34 cellular contexts compared by ENCODE assay signal in genomic region chr4:3449047-3449573, GRCh38. TPM values are rescaled to one million over a fixed set of nuclear protein-coding genes. Genes with fewer than 3 reads are reported as not detected.
"Had no signal": no experiment of that assay in that cellular context is flagged by ENCODE, and none has a peak within 500 bp of the region (broad histone marks: within the 10 kb centered on the region; RNA-seq: fewer than 3 reads in every experiment).

No MANE protein-coding gene starts in this region.

- DNase-seq: activated CD4-positive, alpha-beta T cell treated with anti-CD3 and anti-CD28 coated beads for 48 hours; activated CD4-positive, alpha-beta T cell treated with anti-CD3 and anti-CD28 coated beads, Interleukin-2, amount 50 U/mL, for 48 hours; activated CD8-positive, alpha-beta memory T cell treated with anti-CD3 and anti-CD28 coated beads for 24 hours; activated effector memory CD4-positive, alpha-beta T cell treated with anti-CD3 and anti-CD28 coated beads, Interleukin-2, amount 50 U/mL, for 16 hours; activated naive CD4-positive, alpha-beta T cell treated with anti-CD3 and anti-CD28 coated beads for 36 hours; activated naive CD8-positive, alpha-beta T cell treated with anti-CD3 and anti-CD28 coated beads for 36 hours; activated T-cell treated with anti-CD3 and anti-CD28 coated beads, Interleukin-2, amount 50 U/mL, for 1 hour; adrenal gland; aorta; body of pancreas; cerebellar nuclear complex; colonic mucosa; effector CD8-positive, alpha-beta T cell; gastrocnemius medialis; lower lobe of right lung; mesenchymal stem cell; natural killer cell; stimulated activated CD4-positive, alpha-beta T cell treated with anti-CD3 and anti-CD28 coated beads, Interleukin-12 subunit alpha, Interleukin-12 subunit beta, amount 100 ng/mL, for 4 hours; stimulated activated CD4-positive, alpha-beta T cell treated with anti-CD3 and anti-CD28 coated beads, Interleukin-4, amount 100 ng/mL, for 1 hour; stimulated activated naive CD8-positive, alpha-beta T cell treated with anti-CD3 and anti-CD28 coated beads, Interleukin-15, Interleukin-2, amounts not matched to agents 100 U/mL and 50 U/mL, for 24 hours; T-helper 9 cell; testis; trophoblast cell; uterus; WERI-Rb-1 had no signal

- ATAC-seq: activated CD4-positive, CD25-positive, alpha-beta regulatory T cell treated with anti-CD3 and anti-CD28 coated beads, Interleukin-2, amount 50 U/mL, for 24 hours; body of pancreas; gastrocnemius medialis; lower lobe of right lung; natural killer cell; sciatic nerve; stimulated activated naive CD8-positive, alpha-beta T cell treated with anti-CD3 and anti-CD28 coated beads, Interleukin-15, Interleukin-2, amounts not matched to agents 100 U/mL and 50 U/mL, for 24 hours had no signal

- H3K9me3 ChIP-seq: adrenal gland, body of pancreas, colonic mucosa, gastrocnemius medialis, lower lobe of right lung, testis, uterus had no signal

- H3K4me1 ChIP-seq: colonic mucosa, lower lobe of right lung, testis, uterus had no signal

- H3K27me3 ChIP-seq: adrenal gland, body of pancreas, colonic mucosa, gastrocnemius medialis, hepatocyte, testis, uterus had no signal

- H3K27ac ChIP-seq: adrenal gland, body of pancreas, colonic mucosa, gastrocnemius medialis, hepatocyte, lower lobe of right lung, skin epidermis, testis, uterus, WERI-Rb-1 had no signal

- H3K36me3 ChIP-seq: adrenal gland, colonic mucosa, gastrocnemius medialis, lower lobe of right lung, uterus, WERI-Rb-1 had no signal

- H3K4me3 ChIP-seq: adrenal gland, body of pancreas, colonic mucosa, gastrocnemius medialis, hepatocyte, lower lobe of right lung, skin epidermis, testis, uterus had no signal

RNA-seq across cellular contexts. Expression of gene HGFAC, which starts 7.3 kb away (rescaled TPM):
- total RNA-seq: activated naive CD4-positive, alpha-beta T cell treated with anti-CD3 and anti-CD28 coated beads for 36 hours; activated naive CD8-positive, alpha-beta T cell treated with anti-CD3 and anti-CD28 coated beads for 36 hours; activated T-helper 1 cell treated with anti-CD3 and anti-CD28 coated beads, Interleukin-12 subunit alpha, Interleukin-12 subunit beta, Interleukin-2, Interleukin-4 antibody, amounts not matched to agents 30 ng/mL and 10 ng/mL and 1 ng/mL, durations not matched to agents 14 hours and 24 hours and 36 hours; epithelial cell of proximal tubule; sciatic nerve had no signal
- polyA plus RNA-seq: keratinocyte had no signal

RNA-seq across cellular contexts. Expression of gene DOK7, which starts 14.0 kb away (rescaled TPM):
- total RNA-seq: activated naive CD4-positive, alpha-beta T cell treated with anti-CD3 and anti-CD28 coated beads for 36 hours; activated naive CD8-positive, alpha-beta T cell treated with anti-CD3 and anti-CD28 coated beads for 36 hours; activated T-helper 1 cell treated with anti-CD3 and anti-CD28 coated beads, Interleukin-12 subunit alpha, Interleukin-12 subunit beta, Interleukin-2, Interleukin-4 antibody, amounts not matched to agents 30 ng/mL and 10 ng/mL and 1 ng/mL, durations not matched to agents 14 hours and 24 hours and 36 hours; dermis microvascular lymphatic vessel endothelial cell; osteocyte; sciatic nerve had no signal
